ENCODE assay signal across 15 cellular contexts in genomic region chr19:6394831-6395230, GRCh38. TPM values are rescaled to one million over a fixed set of nuclear protein-coding genes. Genes with fewer than 3 reads are reported as not detected.
DNase-seq lines count a peak whose midpoint lies in the region; ATAC-seq and TF ChIP-seq lines count a peak whose summit lies in the region.
"Had no signal": no experiment of that assay in that cellular context is flagged by ENCODE, and none has a peak within 500 bp of the region (broad histone marks: within the 10 kb centered on the region; RNA-seq: fewer than 3 reads in every experiment).

No MANE protein-coding gene starts in this region.

- POLR2A ChIA-PET in activated CD8-positive, alpha-beta T cell treated with anti-CD3 and anti-CD28 coated beads, Interleukin-2, amount 10 ng/mL, durations not matched to agents 7 days and 5 days (lab: Charles Lee) = no interaction called here

- H3K4me3 ChIP-seq in lower lobe of right lung = no peak overlapping the region
- H3K4me3 ChIP-seq: K562 had no signal

- intact Hi-C loops in lower lobe of right lung (cut with DNase I) = no loop called here

- H3K27ac Mint-ChIP-seq in stimulated activated naive CD8-positive, alpha-beta T cell treated with anti-CD3 and anti-CD28 coated beads, Interleukin-15, Interleukin-2, amounts not matched to agents 100 ng/mL and 50 ng/mL, for 24 hours = peak overlapping the region; percentile 58
- peak overlapping the region in 1 of 2 donors; percentile 55 for H3K27ac Mint-ChIP-seq in stimulated activated naive CD8-positive, alpha-beta T cell treated with anti-CD3 and anti-CD28 coated beads, Interleukin-15, amount 100 ng/mL, for 72 hours
- H3K27ac Mint-ChIP-seq in activated CD8-positive, alpha-beta T cell treated with anti-CD3 and anti-CD28 coated beads, Interleukin-2, amount 10 ng/mL, durations not matched to agents 7 days and 5 days = peak overlapping the region; percentile 72
- H3K27ac Mint-ChIP-seq in immature natural killer cell = peak overlapping the region; percentile 57 to 98 (median 85)

- peaks cover 11% of the 10 kb centered on the region for H3K36me3 ChIP-seq in lower lobe of right lung

- H3K4me3 Mint-ChIP-seq in stimulated activated naive CD8-positive, alpha-beta T cell treated with anti-CD3 and anti-CD28 coated beads, Interleukin-15, Interleukin-2, amounts not matched to agents 100 ng/mL and 50 ng/mL, for 24 hours = no peak overlapping the region
- H3K4me3 Mint-ChIP-seq in stimulated activated naive CD8-positive, alpha-beta T cell treated with anti-CD3 and anti-CD28 coated beads, Interleukin-15, amount 100 ng/mL, for 72 hours = peak overlapping the region in 1 of 2 donors; percentile 43
- H3K4me3 Mint-ChIP-seq in activated CD8-positive, alpha-beta T cell treated with anti-CD3 and anti-CD28 coated beads, Interleukin-2, amount 10 ng/mL, durations not matched to agents 7 days and 5 days = peak overlapping the region; percentile 96
- H3K4me3 Mint-ChIP-seq in immature natural killer cell = peak overlapping the region; percentile 58 to 98 (median 97)

- no peak for DNase-seq in stimulated activated naive CD8-positive, alpha-beta T cell treated with anti-CD3 and anti-CD28 coated beads, Interleukin-15, amount 100 ng/mL, for 72 hours
- DNase-seq in activated CD8-positive, alpha-beta T cell treated with anti-CD3 and anti-CD28 coated beads, Interleukin-2, amount 10 ng/mL, durations not matched to agents 7 days and 5 days = no peak
- DNase-seq in immature natural killer cell (no peak), SW480 (ENCODE audit: low spot score) (no peak), lower lobe of right lung (no peak), GM03348 (ENCODE audit: low spot score) (no peak), NOMO-1 treated with DMSO at 0.1 percent for 48 hours (lab: John Stamatoyannopoulos, UW; ENCODE audit: unreplicated experiment) (no peak)
- DNase-seq: activated CD4-positive, alpha-beta T cell treated with anti-CD3 and anti-CD28 coated beads for 1 hour; activated gamma-delta T cell; left ventricle myocardium superior; NCI-H1092; retina; stimulated activated CD4-positive, alpha-beta T cell treated with anti-CD3 and anti-CD28 coated beads, Interleukin-15, amount 100 ng/mL, for 24 hours had no signal

- no peaks in the 10 kb centered on the region for H3K27me3 Mint-ChIP-seq in stimulated activated naive CD8-positive, alpha-beta T cell treated with anti-CD3 and anti-CD28 coated beads, Interleukin-15, Interleukin-2, amounts not matched to agents 100 ng/mL and 50 ng/mL, for 24 hours
- H3K27me3 Mint-ChIP-seq in stimulated activated naive CD8-positive, alpha-beta T cell treated with anti-CD3 and anti-CD28 coated beads, Interleukin-15, amount 100 ng/mL, for 72 hours = no peaks in the 10 kb centered on the region
- no peaks in the 10 kb centered on the region for H3K27me3 Mint-ChIP-seq in activated CD8-positive, alpha-beta T cell treated with anti-CD3 and anti-CD28 coated beads, Interleukin-2, amount 10 ng/mL, durations not matched to agents 7 days and 5 days (ENCODE audit: low read depth)
- peaks cover 8 to 11% (median 9%) of the 10 kb centered on the region in 3 donors for H3K27me3 Mint-ChIP-seq in immature natural killer cell (ENCODE audit: low read depth in 3 of 3)

- peaks cover 25% of the 10 kb centered on the region for H3K4me1 Mint-ChIP-seq in stimulated activated naive CD8-positive, alpha-beta T cell treated with anti-CD3 and anti-CD28 coated beads, Interleukin-15, Interleukin-2, amounts not matched to agents 100 ng/mL and 50 ng/mL, for 24 hours (ENCODE audit: low read depth)
- H3K4me1 Mint-ChIP-seq in stimulated activated naive CD8-positive, alpha-beta T cell treated with anti-CD3 and anti-CD28 coated beads, Interleukin-15, amount 100 ng/mL, for 72 hours = peaks cover 34% of the 10 kb centered on the region
- peaks cover 28% of the 10 kb centered on the region for H3K4me1 Mint-ChIP-seq in activated CD8-positive, alpha-beta T cell treated with anti-CD3 and anti-CD28 coated beads, Interleukin-2, amount 10 ng/mL, durations not matched to agents 7 days and 5 days (ENCODE audit: low read depth)
- peaks cover 29 to 30% of the 10 kb centered on the region in 2 donors for H3K4me1 Mint-ChIP-seq in immature natural killer cell

- H3K27ac ChIP-seq in lower lobe of right lung = no peak overlapping the region

- no peak for TF ChIP-seq CTCF in lower lobe of right lung (IDR thresholded peaks at IDR 0.05)

- peaks cover 10% of the 10 kb centered on the region for H3K4me1 ChIP-seq in lower lobe of right lung

- peaks cover 12% of the 10 kb centered on the region for H3K36me3 Mint-ChIP-seq in stimulated activated naive CD8-positive, alpha-beta T cell treated with anti-CD3 and anti-CD28 coated beads, Interleukin-15, Interleukin-2, amounts not matched to agents 100 ng/mL and 50 ng/mL, for 24 hours (ENCODE audit: low read depth)
- peaks cover 21% of the 10 kb centered on the region for H3K36me3 Mint-ChIP-seq in activated CD8-positive, alpha-beta T cell treated with anti-CD3 and anti-CD28 coated beads, Interleukin-2, amount 10 ng/mL, durations not matched to agents 7 days and 5 days (ENCODE audit: low read depth)
- H3K36me3 Mint-ChIP-seq in immature natural killer cell = peaks cover 0 to 4% (median 0%) of the 10 kb centered on the region in 3 donors

- no peaks in the 10 kb centered on the region for H3K27me3 ChIP-seq in lower lobe of right lung (ENCODE audit: low read depth)

- no peaks in the 10 kb centered on the region for H3K9me3 Mint-ChIP-seq in stimulated activated naive CD8-positive, alpha-beta T cell treated with anti-CD3 and anti-CD28 coated beads, Interleukin-15, Interleukin-2, amounts not matched to agents 100 ng/mL and 50 ng/mL, for 24 hours
- H3K9me3 Mint-ChIP-seq in stimulated activated naive CD8-positive, alpha-beta T cell treated with anti-CD3 and anti-CD28 coated beads, Interleukin-15, amount 100 ng/mL, for 72 hours = no peaks in the 10 kb centered on the region
- no peaks in the 10 kb centered on the region for H3K9me3 Mint-ChIP-seq in activated CD8-positive, alpha-beta T cell treated with anti-CD3 and anti-CD28 coated beads, Interleukin-2, amount 10 ng/mL, durations not matched to agents 7 days and 5 days (ENCODE audit: insufficient read depth)
- H3K9me3 Mint-ChIP-seq in immature natural killer cell = no peaks in the 10 kb centered on the region

- CTCF ChIA-PET in activated CD8-positive, alpha-beta T cell treated with anti-CD3 and anti-CD28 coated beads, Interleukin-2, amount 10 ng/mL, durations not matched to agents 7 days and 5 days (lab: Charles Lee) = no interaction called here

- ATAC-seq in stimulated activated naive CD8-positive, alpha-beta T cell treated with anti-CD3 and anti-CD28 coated beads, Interleukin-15, amount 100 ng/mL, for 72 hours = no peak
- no peak for ATAC-seq in activated CD8-positive, alpha-beta T cell treated with anti-CD3 and anti-CD28 coated beads, Interleukin-2, amount 10 ng/mL, durations not matched to agents 7 days and 5 days
- ATAC-seq in lower lobe of right lung = no peak
- ATAC-seq: K562, left ventricle myocardium superior had no signal

- no peaks in the 10 kb centered on the region for H3K9me3 ChIP-seq in lower lobe of right lung

RNA-seq across cellular contexts. Expression of gene GTF2F1, which starts 1.9 kb away (rescaled TPM):
- 10 to 100 TPM; 71.2 to 71.5 TPM for total RNA-seq in activated CD8-positive, alpha-beta T cell treated with anti-CD3 and anti-CD28 coated beads, Interleukin-2, amount 10 ng/mL, durations not matched to agents 7 days and 5 days
- 10 to 100 TPM; 11.0 to 29.8 (median 11.5) TPM for polyA plus RNA-seq in immature natural killer cell
- 49.4 TPM for total RNA-seq in lower lobe of right lung

RNA-seq across cellular contexts. Expression of gene PSPN, which starts 19.1 kb away (rescaled TPM):
- 1 to 10 TPM; 2.1 to 2.6 TPM for total RNA-seq in activated CD8-positive, alpha-beta T cell treated with anti-CD3 and anti-CD28 coated beads, Interleukin-2, amount 10 ng/mL, durations not matched to agents 7 days and 5 days
- under 1 TPM; 0.28 to 0.73 (median 0.65) TPM for polyA plus RNA-seq in immature natural killer cell
- total RNA-seq in lower lobe of right lung = 2.2 TPM

RNA-seq across cellular contexts. Expression of gene ALKBH7, which starts 22.2 kb away (rescaled TPM):
- total RNA-seq in activated CD8-positive, alpha-beta T cell treated with anti-CD3 and anti-CD28 coated beads, Interleukin-2, amount 10 ng/mL, durations not matched to agents 7 days and 5 days = 10 to 100 TPM; 46.1 to 48.8 TPM
- polyA plus RNA-seq in immature natural killer cell = 10 to 100 TPM; 47.6 to 96.4 (median 51.4) TPM
- 61.5 TPM for total RNA-seq in lower lobe of right lung

RNA-seq across cellular contexts. Expression of gene KHSRP, which starts 29.8 kb away (rescaled TPM):
- total RNA-seq in activated CD8-positive, alpha-beta T cell treated with anti-CD3 and anti-CD28 coated beads, Interleukin-2, amount 10 ng/mL, durations not matched to agents 7 days and 5 days = 100 to 1,000 TPM; 345 to 354 TPM
- 10 to 100 TPM in 1 of 3 donors, 1 to 10 TPM in 2; 3.9 to 15.6 (median 9.8) TPM for polyA plus RNA-seq in immature natural killer cell
- 173 TPM for total RNA-seq in lower lobe of right lung

RNA-seq across cellular contexts. Expression of gene CLPP, which starts 33.5 kb away (rescaled TPM):
- 100 to 1,000 TPM; 142 to 160 TPM for total RNA-seq in activated CD8-positive, alpha-beta T cell treated with anti-CD3 and anti-CD28 coated beads, Interleukin-2, amount 10 ng/mL, durations not matched to agents 7 days and 5 days
- 100 to 1,000 TPM; 102 to 184 (median 119) TPM for polyA plus RNA-seq in immature natural killer cell
- total RNA-seq in lower lobe of right lung = 48.7 TPM
